In genomic region chr2:64492272-64492671, GRCh38 we compare ENCODE assay signal across 22 cellular contexts.
"Had no signal": no experiment of that assay in that cellular context is flagged by ENCODE, and none has a peak within 500 bp of the region (broad histone marks: within the 10 kb centered on the region; RNA-seq: fewer than 3 reads in every experiment).

No MANE protein-coding gene starts in this region.

- H3K27ac Mint-ChIP-seq: effector memory CD8-positive, alpha-beta T cell; naive thymus-derived CD4-positive, alpha-beta T cell; nephron progenitor cell; stimulated activated naive B cell treated with anti-CD40 and anti-IgM and Interleukin-4, amounts not matched to agents 10 μg/mL and 1 μg/mL and 100 μg/mL, for 72 hours; stimulated activated naive CD8-positive, alpha-beta T cell treated with anti-CD3 and anti-CD28 coated beads, Interleukin-15, amount 100 ng/mL, for 72 hours had no signal

- H3K4me3 Mint-ChIP-seq: effector memory CD8-positive, alpha-beta T cell; naive thymus-derived CD4-positive, alpha-beta T cell; nephron progenitor cell; stimulated activated naive B cell treated with anti-CD40 and anti-IgM and Interleukin-4, amounts not matched to agents 10 μg/mL and 1 μg/mL and 100 μg/mL, for 72 hours; stimulated activated naive CD8-positive, alpha-beta T cell treated with anti-CD3 and anti-CD28 coated beads, Interleukin-15, amount 100 ng/mL, for 72 hours had no signal

- H3K4me3 ChIP-seq: hepatocyte, psoas muscle, sigmoid colon, skin epidermis, thyroid gland, upper lobe of left lung, vagina had no signal

- H3K27ac ChIP-seq: hepatocyte, psoas muscle, sigmoid colon, skin epidermis, thyroid gland, upper lobe of left lung, vagina had no signal

- H3K36me3 ChIP-seq: sigmoid colon, thyroid gland, upper lobe of left lung, vagina had no signal

- H3K4me2 ChIP-seq: hepatocyte had no signal

- ATAC-seq: effector memory CD8-positive, alpha-beta T cell; left cardiac atrium; left ventricle myocardium superior; naive thymus-derived CD4-positive, alpha-beta T cell; psoas muscle; stimulated activated naive B cell treated with anti-CD40 and anti-IgM and Interleukin-4, amounts not matched to agents 10 μg/mL and 1 μg/mL and 100 μg/mL, for 72 hours; stimulated activated naive CD8-positive, alpha-beta T cell treated with anti-CD3 and anti-CD28 coated beads, Interleukin-15, amount 100 ng/mL, for 72 hours had no signal

- H3K36me3 Mint-ChIP-seq: naive thymus-derived CD4-positive, alpha-beta T cell; stimulated activated naive B cell treated with anti-CD40 and anti-IgM and Interleukin-4, amounts not matched to agents 10 μg/mL and 1 μg/mL and 100 μg/mL, for 72 hours had no signal

- H3K4me1 ChIP-seq: thyroid gland, vagina had no signal

- H3K27me3 ChIP-seq: hepatocyte, sigmoid colon, thyroid gland, upper lobe of left lung, vagina had no signal

- H3K79me2 ChIP-seq: hepatocyte had no signal

- H3K9me3 ChIP-seq: psoas muscle, sigmoid colon, thyroid gland, upper lobe of left lung, vagina had no signal

- DNase-seq: cortex of kidney; effector memory CD8-positive, alpha-beta T cell; erythroblast; foreskin melanocyte; head of caudate nucleus; kidney; left cardiac atrium; left ventricle myocardium superior; mammary epithelial cell; naive thymus-derived CD4-positive, alpha-beta T cell; nephron progenitor cell; psoas muscle; sigmoid colon; stimulated activated CD4-positive, alpha-beta T cell treated with anti-CD3 and anti-CD28 coated beads, Interleukin-2, amount 100 ng/mL, for 24 hours; stimulated activated CD4-positive, alpha-beta T cell treated with anti-CD3 and anti-CD28 coated beads, Interleukin-4, amount 100 ng/mL, for 4 hours; stimulated activated naive B cell treated with anti-CD40 and anti-IgM and Interleukin-4, amounts not matched to agents 10 μg/mL and 1 μg/mL and 100 μg/mL, for 72 hours; stimulated activated naive CD8-positive, alpha-beta T cell treated with anti-CD3 and anti-CD28 coated beads, Interleukin-15, amount 100 ng/mL, for 72 hours; thyroid gland; upper lobe of left lung had no signal

- FAIRE-seq: kidney had no signal

- H3K9me3 Mint-ChIP-seq: effector memory CD8-positive, alpha-beta T cell; naive thymus-derived CD4-positive, alpha-beta T cell; nephron progenitor cell; stimulated activated naive B cell treated with anti-CD40 and anti-IgM and Interleukin-4, amounts not matched to agents 10 μg/mL and 1 μg/mL and 100 μg/mL, for 72 hours; stimulated activated naive CD8-positive, alpha-beta T cell treated with anti-CD3 and anti-CD28 coated beads, Interleukin-15, amount 100 ng/mL, for 72 hours had no signal

- H2AFZ ChIP-seq: hepatocyte had no signal
